ENCODE assay signal across 8 cellular contexts in the genomic region with DNA sequence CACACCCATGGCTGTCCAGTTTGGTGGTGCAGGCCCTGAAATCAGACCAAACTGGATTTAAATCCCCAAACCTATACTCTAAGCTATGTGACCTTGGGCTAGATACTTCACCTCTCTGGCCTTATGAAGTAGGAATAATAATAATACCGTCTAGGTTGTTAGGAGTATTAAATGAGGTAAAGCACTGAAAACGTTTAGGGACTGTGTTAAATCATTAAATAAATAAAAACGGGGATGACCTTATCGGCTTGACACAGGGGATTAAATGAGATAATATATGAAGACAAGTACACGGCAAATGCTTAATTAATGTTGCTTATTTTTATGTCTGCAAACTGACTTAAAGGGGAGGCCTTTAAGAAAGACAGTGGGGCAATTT. TPM values are rescaled to one million over a fixed set of nuclear protein-coding genes. Genes with fewer than 3 reads are reported as not detected.
DNase-seq lines count a peak whose midpoint lies in the region; ATAC-seq and TF ChIP-seq lines count a peak whose summit lies in the region.

No MANE protein-coding gene starts in this region.

- TF ChIP-seq POLR2A in esophagus muscularis mucosa (IDR thresholded peaks at IDR 0.05; ENCODE audit: low read depth), result no peak

- no peak for ATAC-seq in RWPE2 (ENCODE audit: low read depth)

- POLR2A ChIA-PET in Caco-2 (lab: Charles Lee), result interaction anchor here (2.0 kb wide), 1 partner anchor 9 kb away, joined by 5 read pairs; no protein-coding TSS in a partner anchor

- TSS peak; percentile 93 for BruUV-seq in Caco-2 (replicated peaks; lab: Mats Ljungman, UMichigan)

- no peak overlapping the region for H2AK5ac ChIP-seq in trophoblast cell (ENCODE audit: low read length)

- H3K27ac Mint-ChIP-seq in Caco-2 (ENCODE audit: unreplicated experiment), result peak overlapping the region; percentile 94

- no peak overlapping the region for H3K18ac ChIP-seq in trophoblast cell (ENCODE audit: low read length)

- H2AFZ ChIP-seq in trophoblast cell (ENCODE audit: insufficient read depth, low read length, poor library complexity), result peak overlapping the region; percentile 89

- H3K9me3 ChIP-seq in Caco-2 (no peaks in the 10 kb centered on the region), RWPE2 (ENCODE audit: severe bottlenecking) (no peaks in the 10 kb centered on the region), esophagus muscularis mucosa (no peaks in the 10 kb centered on the region), trophoblast cell (ENCODE audit: insufficient read depth, low read depth, low read length) (peaks cover 2% of the 10 kb centered on the region)

- H3K4me1 ChIP-seq in Caco-2 (peaks cover 46% of the 10 kb centered on the region), RWPE2 (ENCODE audit: insufficient read depth, poor library complexity, severe bottlenecking) (peaks cover 40% of the 10 kb centered on the region), esophagus muscularis mucosa (peaks cover 18 to 56% (median 52%) of the 10 kb centered on the region in 4 donors), trophoblast cell (ENCODE audit: control insufficient read depth in 1 of 2, insufficient read depth in 2 of 2, low read length in 2 of 2) (peaks cover 8 to 10% of the 10 kb centered on the region in 2 experiments)

- no peak for TF ChIP-seq CTCF in Caco-2 (IDR thresholded peaks at IDR 0.05; ENCODE audit: insufficient read depth in 1 of 2, low read depth in 1 of 2, low read length in 1 of 2, severe bottlenecking in 1 of 2, unreplicated experiment in 1 of 2)
- TF ChIP-seq CTCF in RWPE2 (IDR thresholded peaks at IDR 0.05; ENCODE audit: poor library complexity, severe bottlenecking), result no peak
- no peak for TF ChIP-seq CTCF in esophagus muscularis mucosa (IDR thresholded peaks at IDR 0.05)
- TF ChIP-seq CTCF in GM10266 (IDR thresholded peaks at IDR 0.05; ENCODE audit: control insufficient read depth, insufficient read depth, low read depth, missing control alignments), result no peak

- no peak overlapping the region for H2BK5ac ChIP-seq in trophoblast cell (ENCODE audit: low read depth, low read length, poor library complexity)

- H3K36me3 ChIP-seq in Caco-2 (ENCODE audit: control insufficient read depth, insufficient read depth, low read length), result no peaks in the 10 kb centered on the region; the same call in 1 of the 2 replicates
- peaks cover 6% of the 10 kb centered on the region; the same call in 1 of the 2 replicates for H3K36me3 ChIP-seq in RWPE2 (ENCODE audit: low read depth)
- H3K36me3 ChIP-seq in esophagus muscularis mucosa, result no peaks in the 10 kb centered on the region
- H3K36me3 ChIP-seq in trophoblast cell (ENCODE audit: control insufficient read depth in 1 of 2, insufficient read depth in 2 of 2, low read length in 2 of 2), result no peaks in the 10 kb centered on the region

- intact Hi-C loops in Caco-2 (cut with micrococcal nuclease; ENCODE audit: unreplicated experiment), result loop anchor here (2.0 kb wide), 2 partner anchors 51 to 55 kb away; a partner anchor contains a TSS
- intact Hi-C loops in esophagus muscularis mucosa (cut with DNase I), result loop anchor here (5.0 to 10.0 kb wide), 2 partner anchors 78 to 221 kb away; a partner anchor contains a TSS

- H3K4me1 Mint-ChIP-seq in Caco-2 (ENCODE audit: low read depth, unreplicated experiment), result peaks cover 46% of the 10 kb centered on the region

- no peak overlapping the region for H3K23ac ChIP-seq in trophoblast cell (ENCODE audit: low read length)

- H3K14ac ChIP-seq in trophoblast cell (ENCODE audit: low read length), result peak overlapping the region; percentile 83

- H2BK120ac ChIP-seq in trophoblast cell (ENCODE audit: insufficient read depth, low read length, poor library complexity), result peak overlapping the region; percentile 91

- peak overlapping the region; percentile 99 for H3K4me3 Mint-ChIP-seq in Caco-2 (ENCODE audit: unreplicated experiment)

- H2BK12ac ChIP-seq in trophoblast cell (ENCODE audit: low read length), result no peak overlapping the region

- H4K12ac ChIP-seq in trophoblast cell (ENCODE audit: low read depth, low read length), result peak overlapping the region; percentile 94

- H3K36me3 Mint-ChIP-seq in Caco-2 (ENCODE audit: insufficient read depth, unreplicated experiment), result peaks cover 11% of the 10 kb centered on the region

- H4K8ac ChIP-seq in trophoblast cell (ENCODE audit: low read depth, low read length), result peak overlapping the region; percentile 91

- DNase-seq in Caco-2 (no peak), RWPE2 (ENCODE audit: low spot score) (no peak), esophagus muscularis mucosa (ENCODE audit: extremely low spot score) (no peak), trophoblast cell (no peak), GM10266 (ENCODE audit: extremely low spot score) (no peak), NCI-H1105 (lab: John Stamatoyannopoulos, UW) (no peak), AG08396 (ENCODE audit: low spot score) (no peak), NCI-H187 (lab: John Stamatoyannopoulos, UW) (no peak)

- H3K4ac ChIP-seq in trophoblast cell (ENCODE audit: low read depth, low read length), result peak overlapping the region; percentile 35

- H3K4me3 ChIP-seq in Caco-2 (ENCODE audit: low read depth, low read length) (peak overlapping the region; percentile 64), RWPE2 (ENCODE audit: severe bottlenecking) (peak overlapping the region; percentile 79), esophagus muscularis mucosa (peak overlapping the region; percentile 71 to 88 (median 78)), trophoblast cell (ENCODE audit: low read depth, low read length) (peak overlapping the region; percentile 88)

- no peak overlapping the region for H3K9ac ChIP-seq in trophoblast cell (ENCODE audit: low read length)

- CTCF ChIA-PET in Caco-2 (lab: Charles Lee), result no interaction called here

- no peaks in the 10 kb centered on the region for H3K27me3 ChIP-seq in Caco-2 (replicated peaks; ENCODE audit: control insufficient read depth, insufficient read depth, low read length)
- no peaks in the 10 kb centered on the region for H3K27me3 ChIP-seq in RWPE2 (ENCODE audit: insufficient read depth, poor library complexity, severe bottlenecking)
- H3K27me3 ChIP-seq in esophagus muscularis mucosa, result no peaks in the 10 kb centered on the region
- H3K27me3 ChIP-seq in trophoblast cell (ENCODE audit: insufficient read depth, low read length), result no peaks in the 10 kb centered on the region

- no peaks in the 10 kb centered on the region for H3K27me3 Mint-ChIP-seq in Caco-2 (ENCODE audit: insufficient read depth, unreplicated experiment)

- WGBS in esophagus muscularis mucosa, result 46% methylated on average over 5 of the region's 5 CpGs
- WGBS in trophoblast cell (ENCODE audit: extremely low coverage, insufficient coverage, insufficient read length), result no CpG with 5 or more reads among the region's 5 CpGs

- peak overlapping the region; percentile 71 for H3K4me2 ChIP-seq in trophoblast cell (ENCODE audit: low read length)

- TF ChIP-seq EP300 in esophagus muscularis mucosa (IDR thresholded peaks at IDR 0.05), result no peak

- H3K9me3 Mint-ChIP-seq in Caco-2 (ENCODE audit: unreplicated experiment), result no peaks in the 10 kb centered on the region

- peaks cover 8% of the 10 kb centered on the region for H3K79me1 ChIP-seq in trophoblast cell (ENCODE audit: low read length)

- H3K27ac ChIP-seq in RWPE2 (ENCODE audit: poor library complexity, severe bottlenecking) (peak overlapping the region; percentile 36), esophagus muscularis mucosa (replicated peaks in 1 of 4) (peak overlapping the region; percentile 77 to 87 (median 82)), trophoblast cell (ENCODE audit: low read depth, low read length) (peak overlapping the region; percentile 59)

- peak overlapping the region; percentile 77 for H4K91ac ChIP-seq in trophoblast cell (ENCODE audit: low read depth, low read length)

- peaks cover 13% of the 10 kb centered on the region for H3K79me2 ChIP-seq in trophoblast cell (ENCODE audit: control insufficient read depth, insufficient read depth, low read length, poor library complexity)

RNA-seq across cellular contexts. Expression of a gene that starts 0.7 kb away (rescaled TPM):
- total RNA-seq in Caco-2 (2022) (68.3 and 74.7 TPM in 2 replicates), esophagus muscularis mucosa (10 to 100 TPM; 26.0 to 31.6 (median 27.7) TPM)
- polyA plus RNA-seq in trophoblast cell (2013), result 13.2 and 14.0 TPM in 2 replicates

RNA-seq across cellular contexts. Expression of a gene that starts 5.4 kb away (rescaled TPM):
- 131 and 139 TPM in 2 replicates for total RNA-seq in Caco-2 (2022)
- 10 to 100 TPM in 3 of 4 donors, 1 to 10 TPM in 1; 5.8 to 14.8 (median 13.9) TPM for total RNA-seq in esophagus muscularis mucosa
- 40.4 and 42.2 TPM in 2 replicates for polyA plus RNA-seq in trophoblast cell (2013)

RNA-seq across cellular contexts. Expression of a gene that starts 55.8 kb away (rescaled TPM):
- total RNA-seq in Caco-2 (2022) (242 and 255 TPM in 2 replicates), esophagus muscularis mucosa (1 to 10 TPM; 2.0 to 5.9 (median 2.9) TPM)
- polyA plus RNA-seq in trophoblast cell (2013), result 27.4 and 27.7 TPM in 2 replicates

Comparison
In these comparisons a context has a peak if more than half of its experiments do, and no peak if none do; other contexts are left out.
1. RNA of a gene that starts 55.8 kb away (total RNA-seq): 242 to 255 TPM in Caco-2; 2.0 to 5.9 TPM in esophagus muscularis mucosa; every median in the first group is over 10 times any median in the second.
2. Peak in every context shown above with its lines, with median percentiles within 50 percentile points of each other: H3K4me3 ChIP-seq and H3K27ac ChIP-seq.